In genomic region chr14:85319998-85320397, GRCh38 we compare ENCODE assay signal across 18 cellular contexts.
DNase-seq lines count a peak whose midpoint lies in the region; TF ChIP-seq lines count a peak whose summit lies in the region.
"Had no signal": no experiment of that assay in that cellular context is flagged by ENCODE, and none has a peak within 500 bp of the region (broad histone marks: within the 10 kb centered on the region; RNA-seq: fewer than 3 reads in every experiment).

No MANE protein-coding gene starts in this region.

- H3K27ac Mint-ChIP-seq in HFFc6: peak overlapping the region; percentile 76
- H3K27ac Mint-ChIP-seq: activated CD8-positive, alpha-beta T cell treated with anti-CD3 and anti-CD28 coated beads, Interleukin-2, amount 10 ng/mL, durations not matched to agents 7 days and 5 days had no signal

- peak; percentile 72 for DNase-seq in HFFc6
- DNase-seq in adipocyte (ENCODE audit: low read depth): peak; percentile 47
- peak; percentile 53 for DNase-seq in fibroblast of peridontal ligament (ENCODE audit: extremely low read depth)
- peak; percentile 71 for DNase-seq in renal cortical epithelial cell (ENCODE audit: low read depth)
- DNase-seq in NCI-H524 (lab: John Stamatoyannopoulos, UW): no peak
- DNase-seq in MV-4-11 (lab: John Stamatoyannopoulos, UW): no peak
- DNase-seq in stimulated activated CD4-positive, alpha-beta T cell treated with anti-CD3 and anti-CD28 coated beads, Interleukin-12 subunit alpha, Interleukin-12 subunit beta, amount 100 ng/mL, for 4 hours: no peak
- no peak for DNase-seq in NCI-H1694 treated with DMSO at 0.1 percent for 48 hours (lab: John Stamatoyannopoulos, UW)
- DNase-seq: activated CD8-positive, alpha-beta T cell treated with anti-CD3 and anti-CD28 coated beads, Interleukin-2, amount 10 ng/mL, durations not matched to agents 7 days and 5 days; amygdala; DMS79 treated with DMSO at 0.1 percent for 48 hours; H9; mesendoderm; NCI-H1417; NCI-H2227 treated with DMSO at 0.1 percent for 48 hours; stimulated activated naive CD4-positive, alpha-beta T cell had no signal

- no peak overlapping the region for H3K9ac ChIP-seq in adipocyte (ENCODE audit: low read length)

- peaks cover 62% of the 10 kb centered on the region for H3K4me1 Mint-ChIP-seq in HFFc6 (ENCODE audit: low read depth)

- peaks cover 10% of the 10 kb centered on the region for H3K4me1 ChIP-seq in adipocyte (ENCODE audit: control insufficient read depth, insufficient read depth, low read length)
- H3K4me1 ChIP-seq: gastroesophageal sphincter had no signal

- TF ChIP-seq CTCF in HFFc6 (IDR thresholded peaks at IDR 0.05): no peak

- H3K9me3 Mint-ChIP-seq in HFFc6: no peaks in the 10 kb centered on the region

- H3K9me3 ChIP-seq in adipocyte (ENCODE audit: control insufficient read depth, low read length): peaks cover 5% of the 10 kb centered on the region
- H3K9me3 ChIP-seq: gastroesophageal sphincter had no signal

- H3K27me3 Mint-ChIP-seq in HFFc6 (ENCODE audit: insufficient read depth): peaks cover 2% of the 10 kb centered on the region; the same call in 1 of the 2 replicates

- no peaks in the 10 kb centered on the region for H3K36me3 ChIP-seq in adipocyte (ENCODE audit: control insufficient read depth, insufficient read depth, low read length, severe bottlenecking)
- H3K36me3 ChIP-seq: gastroesophageal sphincter had no signal

- peak overlapping the region; percentile 58; the same call in 1 of the 2 replicates for H3K4me3 Mint-ChIP-seq in HFFc6
- H3K4me3 Mint-ChIP-seq: activated CD8-positive, alpha-beta T cell treated with anti-CD3 and anti-CD28 coated beads, Interleukin-2, amount 10 ng/mL, durations not matched to agents 7 days and 5 days; H9 had no signal

- no peaks in the 10 kb centered on the region for H3K27me3 ChIP-seq in adipocyte (replicated peaks; ENCODE audit: control insufficient read depth, insufficient read depth, low read length)
- H3K27me3 ChIP-seq: gastroesophageal sphincter had no signal

- H3K36me3 Mint-ChIP-seq in HFFc6 (ENCODE audit: low read depth): 0 out of 2 replicates have a peak, but pooled peaks cover 5% of the 10 kb centered on the region

- H3K4me3 ChIP-seq in adipocyte (ENCODE audit: low read length): no peak overlapping the region
- H3K4me3 ChIP-seq: gastroesophageal sphincter, skin epidermis had no signal

Comparison
In these comparisons a context has a peak if more than half of its experiments do, and no peak if none do; other contexts are left out.
1. DNase-seq: peak in HFFc6 (single experiment), adipocyte (single experiment), fibroblast of peridontal ligament (single experiment) and renal cortical epithelial cell (single experiment); none in NCI-H524 (0 of 2), MV-4-11 (single experiment), stimulated activated CD4-positive, alpha-beta T cell treated with anti-CD3 and anti-CD28 coated beads, Interleukin-12 subunit alpha, Interleukin-12 subunit beta, amount 100 ng/mL, for 4 hours (single experiment) and NCI-H1694 treated with DMSO at 0.1 percent for 48 hours (single experiment).